22 cellular contexts compared by ENCODE assay signal in genomic region chr13:52808842-52809219, GRCh38. TPM values are rescaled to one million over a fixed set of nuclear protein-coding genes. Genes with fewer than 3 reads are reported as not detected.
"Had no signal": no experiment of that assay in that cellular context is flagged by ENCODE, and none has a peak within 500 bp of the region (broad histone marks: within the 10 kb centered on the region; RNA-seq: fewer than 3 reads in every experiment).

No MANE protein-coding gene starts in this region.

- H3K4me3 Mint-ChIP-seq: activated T-cell treated with anti-CD3 and anti-CD28 coated beads, Interleukin-2, amount 50 U/mL, for 4 hours; endodermal cell; naive thymus-derived CD4-positive, alpha-beta T cell; neural crest cell; stimulated activated memory B cell treated with anti-CD40 and anti-IgM and Interleukin-4, amounts not matched to agents 10 μg/mL and 1 μg/mL and 100 μg/mL, for 72 hours had no signal

- H3K36me3 ChIP-seq: heart left ventricle, lower lobe of right lung, stomach, suprapubic skin, transverse colon had no signal

- FAIRE-seq: bronchial epithelial cell, small intestine, urothelium cell line had no signal

- H3K9me3 Mint-ChIP-seq: activated naive CD8-positive, alpha-beta T cell treated with anti-CD3 and anti-CD28 coated beads, Interleukin-2, amount 10 ng/mL, durations not matched to agents 7 days and 5 days; activated T-cell treated with anti-CD3 and anti-CD28 coated beads, Interleukin-2, amount 50 U/mL, for 4 hours; activated T-helper 2 cell treated with anti-CD3 and anti-CD28 coated beads, Interferon-gamma antibody, Interleukin-2, Interleukin-4, amounts not matched to agents 10 μg/mL and 5 μg/mL and 100 μg/mL, durations not matched to agents 14 hours and 24 hours and 36 hours; endodermal cell; neural crest cell; stimulated activated memory B cell treated with anti-CD40 and anti-IgM and Interleukin-4, amounts not matched to agents 10 μg/mL and 1 μg/mL and 100 μg/mL, for 72 hours had no signal

- H3K27ac Mint-ChIP-seq: activated naive CD8-positive, alpha-beta T cell treated with anti-CD3 and anti-CD28 coated beads, Interleukin-2, amount 10 ng/mL, durations not matched to agents 7 days and 5 days; activated T-helper 2 cell treated with anti-CD3 and anti-CD28 coated beads, Interferon-gamma antibody, Interleukin-2, Interleukin-4, amounts not matched to agents 10 μg/mL and 5 μg/mL and 100 μg/mL, durations not matched to agents 14 hours and 24 hours and 36 hours; endodermal cell; naive thymus-derived CD4-positive, alpha-beta T cell; stimulated activated memory B cell treated with anti-CD40 and anti-IgM and Interleukin-4, amounts not matched to agents 10 μg/mL and 1 μg/mL and 100 μg/mL, for 72 hours had no signal

- H3K36me3 Mint-ChIP-seq: activated naive CD8-positive, alpha-beta T cell treated with anti-CD3 and anti-CD28 coated beads, Interleukin-2, amount 10 ng/mL, durations not matched to agents 7 days and 5 days; naive thymus-derived CD4-positive, alpha-beta T cell; stimulated activated memory B cell treated with anti-CD40 and anti-IgM and Interleukin-4, amounts not matched to agents 10 μg/mL and 1 μg/mL and 100 μg/mL, for 72 hours had no signal

- H3K4me1 ChIP-seq: transverse colon had no signal

- DNase-seq: activated T-cell treated with anti-CD3 and anti-CD28 coated beads, Interleukin-2, amount 50 U/mL, for 4 hours; amniotic stem cell; cortex of kidney had no signal

- H3K9me3 ChIP-seq: heart left ventricle, lower lobe of right lung, stomach, suprapubic skin, transverse colon had no signal

- H3K27ac ChIP-seq: heart left ventricle, lower lobe of right lung, stomach, suprapubic skin, transverse colon had no signal

- H3K4me3 ChIP-seq: heart left ventricle, lower lobe of right lung, stomach, suprapubic skin, transverse colon had no signal

- H3K27me3 ChIP-seq: transverse colon had no signal

RNA-seq across cellular contexts. Expression of gene PCDH8, which starts 39.6 kb away (rescaled TPM):
- total RNA-seq: activated CD8-positive, alpha-beta memory T cell treated with anti-CD3 and anti-CD28 coated beads for 36 hours; activated naive CD8-positive, alpha-beta T cell treated with anti-CD3 and anti-CD28 coated beads, Interleukin-2, amount 10 ng/mL, durations not matched to agents 7 days and 5 days; activated T-cell treated with anti-CD3 and anti-CD28 coated beads, Interleukin-2, amount 50 U/mL, for 4 hours; bronchial epithelial cell; fibroblast of villous mesenchyme; heart left ventricle; lower lobe of right lung; mesenteric fat pad; naive thymus-derived CD4-positive, alpha-beta T cell; omental fat pad had no signal
- polyA plus RNA-seq: heart left ventricle; keratinocyte; naive thymus-derived CD4-positive, alpha-beta T cell had no signal
